16 cellular contexts compared by ENCODE assay signal in genomic region chr10:126255313-126255712, GRCh38.
A peak's percentile ranks its signal among the peaks of the same experiment; 100 is the strongest.
DNase-seq lines count a peak whose midpoint lies in the region; ATAC-seq and TF ChIP-seq lines count a peak whose summit lies in the region.
"Had no signal": no experiment of that assay in that cellular context is flagged by ENCODE, and none has a peak within 500 bp of the region (broad histone marks: within the 10 kb centered on the region; RNA-seq: fewer than 3 reads in every experiment).

No MANE protein-coding gene starts in this region.

- no peaks in the 10 kb centered on the region for H3K27me3 Mint-ChIP-seq in chondrocyte (ENCODE audit: low read depth)
- H3K27me3 Mint-ChIP-seq: CD4-positive, alpha-beta memory T cell had no signal

- H3K36me3 Mint-ChIP-seq in chondrocyte (ENCODE audit: low read depth) = peaks cover 14% of the 10 kb centered on the region

- H3K18ac ChIP-seq in IMR-90 (ENCODE audit: low read depth, low read length) = no peak overlapping the region

- peaks cover 8% of the 10 kb centered on the region; the same call in 1 of the 2 replicates for H4K20me1 ChIP-seq in IMR-90 (ENCODE audit: insufficient read depth, low read length)
- H4K20me1 ChIP-seq in osteoblast (ENCODE audit: insufficient read depth, low read length) = no peaks in the 10 kb centered on the region

- no peak overlapping the region for H4K5ac ChIP-seq in IMR-90 (ENCODE audit: low read depth, low read length)

- H3K27ac ChIP-seq in HEK293 (ENCODE audit: extremely low read depth, low read depth, low read length) (no peak overlapping the region), IMR-90 (ENCODE audit: insufficient read depth, low read length) (no peak overlapping the region), osteoblast (ENCODE audit: low read depth, low read length) (peak overlapping the region; percentile 17)
- H3K27ac ChIP-seq: GM23248 had no signal

- POLR2A ChIA-PET in HEK293 (lab: Yijun Ruan, JAX) = no interaction called here
- POLR2A ChIA-PET in IMR-90 (lab: Charles Lee; ENCODE audit: unreplicated experiment) = no interaction called here

- H4K8ac ChIP-seq in IMR-90 (ENCODE audit: low read depth in 2 of 2, low read length in 2 of 2) = no peak overlapping the region

- peaks cover 23% of the 10 kb centered on the region for H3K4me1 Mint-ChIP-seq in chondrocyte (ENCODE audit: low read depth)
- H3K4me1 Mint-ChIP-seq: CD4-positive, alpha-beta memory T cell had no signal

- CTCF ChIA-PET in HEK293 (lab: Yijun Ruan, JAX) (no interaction called here), IMR-90 (lab: Yijun Ruan, JAX) (no interaction called here)

- no peak overlapping the region for H2BK5ac ChIP-seq in IMR-90 (ENCODE audit: low read depth, low read length, poor library complexity, severe bottlenecking)

- peaks cover 27% of the 10 kb centered on the region for H3K79me2 ChIP-seq in osteoblast (ENCODE audit: insufficient read depth, low read length)

- TF ChIP-seq CTCF in HEK293 (tag by site-specific recombination; IDR thresholded peaks at IDR 0.05) = no peak
- no peak for TF ChIP-seq CTCF in IMR-90 (conservative IDR thresholded peaks at IDR 0.05; ENCODE audit: low read depth, low read length)
- TF ChIP-seq CTCF in chondrocyte (IDR thresholded peaks at IDR 0.05) = no peak
- no peak for TF ChIP-seq CTCF in osteoblast (IDR thresholded peaks at IDR 0.05; ENCODE audit: extremely low read depth, low read depth, low read length)

- H3K4me3 Mint-ChIP-seq in chondrocyte (ENCODE audit: unreplicated experiment) = no peak overlapping the region
- H3K4me3 Mint-ChIP-seq: CD4-positive, alpha-beta memory T cell had no signal

- no peak for TF ChIP-seq RAD21 in IMR-90 (IDR thresholded peaks at IDR 0.05; ENCODE audit: low read length)

- no peaks in the 10 kb centered on the region for H3K79me1 ChIP-seq in IMR-90 (ENCODE audit: low read depth in 1 of 2, low read length in 2 of 2)

- H3K4me2 ChIP-seq in IMR-90 (ENCODE audit: low read depth, low read length) (no peak overlapping the region), osteoblast (ENCODE audit: insufficient read depth, low read length) (no peak overlapping the region)

- peaks cover 35% of the 10 kb centered on the region for H3K4me1 ChIP-seq in HEK293 (ENCODE audit: control insufficient read depth, insufficient read depth, low read length)
- peaks cover 14% of the 10 kb centered on the region for H3K4me1 ChIP-seq in IMR-90 (ENCODE audit: control insufficient read depth, insufficient read depth, low read length)
- H3K4me1 ChIP-seq in osteoblast (ENCODE audit: insufficient read depth, low read length) = peaks cover 20% of the 10 kb centered on the region

- no peak overlapping the region for H3K56ac ChIP-seq in IMR-90 (ENCODE audit: extremely low read depth, insufficient read depth, low read length)

- no peak for ATAC-seq in IMR-90 (ENCODE audit: low read depth)
- ATAC-seq in HG02870 (IDR thresholded peaks at IDR 0.05; ENCODE audit: unreplicated experiment) = no peak

- H3K9me3 Mint-ChIP-seq in chondrocyte (ENCODE audit: low read depth) = peaks cover 11% of the 10 kb centered on the region

- H3K27me3 ChIP-seq in IMR-90 (ENCODE audit: control insufficient read depth, insufficient read depth, low read length) (no peaks in the 10 kb centered on the region), osteoblast (ENCODE audit: insufficient read depth, low read length) (no peaks in the 10 kb centered on the region)

- no peak overlapping the region for H2AK9ac ChIP-seq in IMR-90 (replicated peaks; ENCODE audit: low read depth, low read length, poor library complexity)

- no peak overlapping the region for H3K9ac ChIP-seq in IMR-90 (ENCODE audit: low read depth, low read length)
- H3K9ac ChIP-seq: GM23248 had no signal

- H3K14ac ChIP-seq in IMR-90 (replicated peaks; ENCODE audit: low read depth, low read length) = no peak overlapping the region

- H2AFZ ChIP-seq in IMR-90 (replicated peaks; ENCODE audit: low read length, poor library complexity) (no peak overlapping the region), osteoblast (ENCODE audit: low read length) (no peak overlapping the region)
- H2AFZ ChIP-seq: GM23248 had no signal

- DNase-seq in IMR-90 (no peak), chondrocyte (ENCODE audit: low spot score) (no peak), osteoblast (ENCODE audit: insufficient read length, low spot score, missing footprints) (no peak), NCI-H2227 treated with DMSO at 0.1 percent for 48 hours (lab: John Stamatoyannopoulos, UW) (no peak)
- DNase-seq: C1 segment of cervical spinal cord; Calu3; CD4-positive, alpha-beta memory T cell; COR-L47; DMS53; DMS79 treated with DMSO at 0.1 percent for 48 hours; GF-D8; GM23248; H7; HCEC 1CT had no signal

- H3K4me3 ChIP-seq in HEK293 (ENCODE audit: low read depth, low read length) (no peak overlapping the region), IMR-90 (ENCODE audit: insufficient read depth, low read depth, low read length) (no peak overlapping the region), osteoblast (ENCODE audit: insufficient read depth, low read length) (no peak overlapping the region)
- H3K4me3 ChIP-seq: GM23248 had no signal

- H3K36me3 ChIP-seq in HEK293 (ENCODE audit: control insufficient read depth in 2 of 2, insufficient read depth in 1 of 2, low read length in 2 of 2) (no peaks in the 10 kb centered on the region), IMR-90 (ENCODE audit: control insufficient read depth, insufficient read depth, low read length) (no peaks in the 10 kb centered on the region), osteoblast (ENCODE audit: insufficient read depth, low read length) (peaks cover 40% of the 10 kb centered on the region)

- H2BK20ac ChIP-seq in IMR-90 (ENCODE audit: low read depth, low read length) = no peak overlapping the region

- no TSS peak for BruUV-seq in IMR-90 (replicated peaks; lab: Mats Ljungman, UMichigan)

- H3K23ac ChIP-seq in IMR-90 (ENCODE audit: low read depth, low read length) = no peak overlapping the region

- TF ChIP-seq POLR2A in IMR-90 (IDR thresholded peaks at IDR 0.05; ENCODE audit: low read depth, low read length) = no peak

- dilution Hi-C loops in IMR-90 (cut with HindIII; ENCODE audit: low sequenced_read_pairs, unreplicated experiment) = no loop called here

- H2BK15ac ChIP-seq in IMR-90 (ENCODE audit: low read depth, low read length) = no peak overlapping the region

- peak overlapping the region; percentile 73 for H3K27ac Mint-ChIP-seq in chondrocyte (ENCODE audit: unreplicated experiment)

- H3K9me3 ChIP-seq in HEK293 (ENCODE audit: control insufficient read depth, insufficient read depth, low read depth, low read length) (no peaks in the 10 kb centered on the region), IMR-90 (ENCODE audit: control insufficient read depth, insufficient read depth, low read length) (no peaks in the 10 kb centered on the region), osteoblast (ENCODE audit: low read depth, low read length) (no peaks in the 10 kb centered on the region)

- no CpG with 5 or more reads among the region's 8 CpGs for WGBS in IMR-90 (ENCODE audit: extremely low coverage in 2 of 2, insufficient read length in 1 of 2), 2 experiments

- peak overlapping the region; percentile 47; the same call in 1 of the 2 replicates for H2AK5ac ChIP-seq in IMR-90 (ENCODE audit: low read depth, low read length)

- in situ Hi-C loops in IMR-90 (cut with MboI; ENCODE audit: low sequenced_read_pairs) = no loop called here

- H3K9me1 ChIP-seq in IMR-90 (ENCODE audit: insufficient read depth, low read length) = peaks cover 21% of the 10 kb centered on the region

- no peak overlapping the region for H2BK120ac ChIP-seq in IMR-90 (ENCODE audit: low read depth, low read length)

- no peak overlapping the region for H3K4ac ChIP-seq in IMR-90 (ENCODE audit: low read depth, low read length)

- intact Hi-C loops in IMR-90 (cut with micrococcal nuclease) = no loop called here

- peak overlapping the region; percentile 33; the same call in 1 of the 2 replicates for H4K91ac ChIP-seq in IMR-90 (ENCODE audit: insufficient read depth, low read depth, low read length)

TF ChIP-seq in HEK293, 187 proteins besides CTCF, POLR2A, EP300 and RAD21:
- TF ChIP-seq ATF2 (tag by site-specific recombination; IDR thresholded peaks at IDR 0.05; ENCODE audit: low read depth) (peak; percentile 80), ZNF19 (tag by site-specific recombination; IDR thresholded peaks at IDR 0.05; ENCODE audit: low read depth) (no peak)

TF ChIP-seq in IMR-90, 13 proteins besides CTCF, POLR2A, EP300 and RAD21:
- no peak for TF ChIP-seq SMC3 (IDR thresholded peaks at IDR 0.05; ENCODE audit: low read depth, low read length)
- no peak for TF ChIP-seq MAZ (IDR thresholded peaks at IDR 0.05; ENCODE audit: borderline replicate concordance, low read depth, low read length)
- TF ChIP-seq ELK1 (IDR thresholded peaks at IDR 0.05; ENCODE audit: borderline replicate concordance, low read depth, low read length) = no peak
- no peak for TF ChIP-seq MXI1 (IDR thresholded peaks at IDR 0.05; ENCODE audit: borderline replicate concordance, low read depth, low read length)
- TF ChIP-seq CEBPB (IDR thresholded peaks at IDR 0.05; ENCODE audit: low read depth, low read length) = no peak
- no peak for TF ChIP-seq FOS (IDR thresholded peaks at IDR 0.05; ENCODE audit: low read depth, low read length)
- TF ChIP-seq CHD1 (IDR thresholded peaks at IDR 0.05; ENCODE audit: low read depth, low read length) = no peak
- no peak for TF ChIP-seq MAFK (IDR thresholded peaks at IDR 0.05; ENCODE audit: low read depth, low read length)
- TF ChIP-seq RFX5 (IDR thresholded peaks at IDR 0.05; ENCODE audit: low read depth, low read length) = no peak
- no peak for TF ChIP-seq USF2 (IDR thresholded peaks at IDR 0.05; ENCODE audit: low read depth, low read length)
- TF ChIP-seq NFE2L2 (IDR thresholded peaks at IDR 0.05; ENCODE audit: low read depth, low read length) = no peak
